9 cellular contexts compared by ENCODE assay signal in genomic region chr17:31596382-31597323, GRCh38.
DNase-seq lines count a peak whose midpoint lies in the region; ATAC-seq and TF ChIP-seq lines count a peak whose summit lies in the region.
"Had no signal": no experiment of that assay in that cellular context is flagged by ENCODE, and none has a peak within 500 bp of the region (broad histone marks: within the 10 kb centered on the region; RNA-seq: fewer than 3 reads in every experiment).

No MANE protein-coding gene starts in this region.

- H3K36me3 ChIP-seq in CD8-positive, alpha-beta T cell (ENCODE audit: insufficient read depth, low read length), result no peaks in the 10 kb centered on the region
- H3K36me3 ChIP-seq in HUES64 (ENCODE audit: insufficient read depth, low read length), result no peaks in the 10 kb centered on the region
- no peaks in the 10 kb centered on the region for H3K36me3 ChIP-seq in cardiac muscle cell

- CTCF ChIA-PET in CD8-positive, alpha-beta T cell (lab: Charles Lee), result no interaction called here

- ATAC-seq in CD8-positive, alpha-beta T cell, result peak; percentile 26
- ATAC-seq in activated naive CD8-positive, alpha-beta T cell treated with anti-CD3 and anti-CD28 coated beads, Interleukin-2, amount 10 ng/mL, durations not matched to agents 7 days and 5 days (ENCODE audit: low read depth), result peak; percentile 36

- no peaks in the 10 kb centered on the region for H3K4me1 Mint-ChIP-seq in CD8-positive, alpha-beta T cell (ENCODE audit: low read depth)
- H3K4me1 Mint-ChIP-seq in activated naive CD8-positive, alpha-beta T cell treated with anti-CD3 and anti-CD28 coated beads, Interleukin-2, amount 10 ng/mL, durations not matched to agents 7 days and 5 days, result peaks cover 2% of the 10 kb centered on the region

- H3K27ac ChIP-seq in CD8-positive, alpha-beta T cell (ENCODE audit: low read depth, low read length), result no peak overlapping the region
- H3K27ac ChIP-seq in HUES64 (ENCODE audit: low read depth, low read length), result peak overlapping the region; percentile 61
- H3K27ac ChIP-seq in cardiac muscle cell, result peak overlapping the region; percentile 66
- H3K27ac ChIP-seq: SK-N-MC had no signal

- no peak for TF ChIP-seq CTCF in CD8-positive, alpha-beta T cell (IDR thresholded peaks at IDR 0.05)
- TF ChIP-seq CTCF in cardiac muscle cell (IDR thresholded peaks at IDR 0.05; ENCODE audit: low read depth, low read length), result no peak

- H3K9me3 ChIP-seq in CD8-positive, alpha-beta T cell (ENCODE audit: low read length), result no peaks in the 10 kb centered on the region
- H3K9me3 ChIP-seq in HUES64 (ENCODE audit: insufficient read depth, low read depth, low read length) (no peaks in the 10 kb centered on the region), cardiac muscle cell (ENCODE audit: low read depth) (no peaks in the 10 kb centered on the region)

- 72% methylated on average over 16 of the region's 16 CpGs for WGBS in HUES64

- no peak overlapping the region for H3K27ac Mint-ChIP-seq in CD8-positive, alpha-beta T cell
- H3K27ac Mint-ChIP-seq in activated naive CD8-positive, alpha-beta T cell treated with anti-CD3 and anti-CD28 coated beads, Interleukin-2, amount 10 ng/mL, durations not matched to agents 7 days and 5 days, result no peak overlapping the region

- H3K9me3 Mint-ChIP-seq in CD8-positive, alpha-beta T cell, result no peaks in the 10 kb centered on the region
- H3K9me3 Mint-ChIP-seq in activated naive CD8-positive, alpha-beta T cell treated with anti-CD3 and anti-CD28 coated beads, Interleukin-2, amount 10 ng/mL, durations not matched to agents 7 days and 5 days, result no peaks in the 10 kb centered on the region

- no peak overlapping the region for H3K4me3 ChIP-seq in CD8-positive, alpha-beta T cell (ENCODE audit: low read depth, low read length)
- H3K4me3 ChIP-seq in HUES64 (ENCODE audit: low read length), result no peak overlapping the region
- H3K4me3 ChIP-seq in cardiac muscle cell, result no peak overlapping the region
- H3K4me3 ChIP-seq: SK-N-MC had no signal

- H3K27me3 Mint-ChIP-seq in CD8-positive, alpha-beta T cell (ENCODE audit: low read depth), result no peaks in the 10 kb centered on the region
- no peaks in the 10 kb centered on the region for H3K27me3 Mint-ChIP-seq in activated naive CD8-positive, alpha-beta T cell treated with anti-CD3 and anti-CD28 coated beads, Interleukin-2, amount 10 ng/mL, durations not matched to agents 7 days and 5 days

- no peaks in the 10 kb centered on the region for H3K27me3 ChIP-seq in CD8-positive, alpha-beta T cell (ENCODE audit: insufficient read depth, low read length)
- H3K27me3 ChIP-seq in HUES64 (ENCODE audit: insufficient read depth, low read length) (no peaks in the 10 kb centered on the region), cardiac muscle cell (no peaks in the 10 kb centered on the region)

- POLR2A ChIA-PET in CD8-positive, alpha-beta T cell (lab: Charles Lee), result no interaction called here
- POLR2A ChIA-PET in activated naive CD8-positive, alpha-beta T cell treated with anti-CD3 and anti-CD28 coated beads, Interleukin-2, amount 10 ng/mL, durations not matched to agents 7 days and 5 days (lab: Charles Lee), result no interaction called here

- no peaks in the 10 kb centered on the region for H3K36me3 Mint-ChIP-seq in CD8-positive, alpha-beta T cell
- H3K36me3 Mint-ChIP-seq in activated naive CD8-positive, alpha-beta T cell treated with anti-CD3 and anti-CD28 coated beads, Interleukin-2, amount 10 ng/mL, durations not matched to agents 7 days and 5 days, result no peaks in the 10 kb centered on the region

- H3K4me1 ChIP-seq in CD8-positive, alpha-beta T cell (ENCODE audit: insufficient read depth, low read length), result no peaks in the 10 kb centered on the region
- H3K4me1 ChIP-seq in HUES64 (ENCODE audit: insufficient read depth, low read length) (peaks cover 16% of the 10 kb centered on the region), cardiac muscle cell (ENCODE audit: low read depth) (peaks cover 5% of the 10 kb centered on the region)

- peak overlapping the region; percentile 26; the same call in 1 of the 2 replicates for H3K9ac ChIP-seq in HUES64 (ENCODE audit: low read depth, low read length)

- no peak overlapping the region for H3K4me3 Mint-ChIP-seq in CD8-positive, alpha-beta T cell
- H3K4me3 Mint-ChIP-seq in activated naive CD8-positive, alpha-beta T cell treated with anti-CD3 and anti-CD28 coated beads, Interleukin-2, amount 10 ng/mL, durations not matched to agents 7 days and 5 days, result no peak overlapping the region

- intact Hi-C loops in CD8-positive, alpha-beta T cell (cut with DNase I, micrococcal nuclease), result no loop called here

- DNase-seq in CD8-positive, alpha-beta T cell, result no peak
- DNase-seq in GM19240 (ENCODE audit: insufficient read length, low spot score) (peak; percentile 45), cardiac muscle cell (ENCODE audit: low read depth in 1 of 2, low spot score in 1 of 2) (peak; percentile 64 to 96), pulmonary artery endothelial cell (ENCODE audit: low read depth, low spot score) (peak; percentile 90), OCI-M2 (lab: John Stamatoyannopoulos, UW; ENCODE audit: unreplicated experiment) (no peak), activated gamma-delta T cell (lab: John Stamatoyannopoulos, UW) (no peak)
- no peak for DNase-seq in activated naive CD8-positive, alpha-beta T cell treated with anti-CD3 and anti-CD28 coated beads, Interleukin-2, amount 10 ng/mL, durations not matched to agents 7 days and 5 days

Comparison
In these comparisons a context has a peak if more than half of its experiments do, and no peak if none do; other contexts are left out.
1. DNase-seq: peak in GM19240 (single experiment), cardiac muscle cell (2 of 2) and pulmonary artery endothelial cell (single experiment); none in CD8-positive, alpha-beta T cell (0 of 7), activated naive CD8-positive, alpha-beta T cell treated with anti-CD3 and anti-CD28 coated beads, Interleukin-2, amount 10 ng/mL, durations not matched to agents 7 days and 5 days (single experiment), OCI-M2 (single experiment) and activated gamma-delta T cell (single experiment).